ENCODE assay signal across 8 cellular contexts in genomic region chr2:232440220-232441018, GRCh38. TPM values are rescaled to one million over a fixed set of nuclear protein-coding genes. Genes with fewer than 3 reads are reported as not detected.
DNase-seq lines count a peak whose midpoint lies in the region; ATAC-seq and TF ChIP-seq lines count a peak whose summit lies in the region.
"Not testable (repeated sequence)": the region's sequence is repeated elsewhere in the genome, so short reads cannot be mapped to it uniquely, and the experiment has no call there.

No MANE protein-coding gene starts in this region.

- not testable (repeated sequence) for H3K36me3 Mint-ChIP-seq in naive B cell

- not testable (repeated sequence) for H3K27me3 ChIP-seq in PC-9 (ENCODE audit: insufficient read depth, low read depth)

- POLR2A ChIA-PET in PC-9 (lab: Charles Lee; ENCODE audit: unreplicated experiment), result not testable (repeated sequence)

- not testable (repeated sequence) for H3K79me2 ChIP-seq in PC-9 (ENCODE audit: low read depth)

- H3K9me2 ChIP-seq in PC-9 (ENCODE audit: insufficient read depth), result not testable (repeated sequence)

- CTCF ChIA-PET in PC-9 (lab: Charles Lee), result interaction anchor here (0.7 kb wide), 1 partner anchor 535 kb away, joined by 4 read pairs; no protein-coding TSS in a partner anchor

- peak; percentile 86 for DNase-seq in D341Med (ENCODE audit: low spot score)
- DNase-seq in KBM-7, result peak; percentile 82
- peak; percentile 39 to 90 for DNase-seq in PC-9
- DNase-seq in activated T-cell treated with anti-CD3 and anti-CD28 coated beads for 24 hours (ENCODE audit: low read depth), result peak; percentile 80
- not testable (repeated sequence) for DNase-seq in epithelial cell of proximal tubule (ENCODE audit: low read depth)
- peak; percentile 79 for DNase-seq in naive B cell
- peak; percentile 60 to 83 for DNase-seq in stimulated activated CD8-positive, alpha-beta memory T cell treated with anti-CD3 and anti-CD28 coated beads, Interleukin-4, amount 100 ng/mL, for 4 hours (ENCODE audit: low read depth in 2 of 2, low spot score in 1 of 2)

- not testable (repeated sequence) for H3K4me1 ChIP-seq in PC-9 (replicated peaks; ENCODE audit: insufficient read depth)

- H3K4me1 Mint-ChIP-seq in naive B cell, result peaks cover 0 to 12% (median 5%) of the 10 kb centered on the region in 3 donors

- not testable (repeated sequence) for H4K20me1 ChIP-seq in PC-9 (ENCODE audit: insufficient read depth)

- H3K27ac ChIP-seq in PC-9, result not testable (repeated sequence)

- H3K4me2 ChIP-seq in PC-9, result peak overlapping the region; percentile 47

- H3K4me3 ChIP-seq in PC-9; epithelial cell of proximal tubule (ENCODE audit: low read depth, low read length): not testable (repeated sequence)

- in situ Hi-C loops in KBM-7 (cut with MboI; ENCODE audit: low pct_unique_long_range_greater_than_20kb, low sequenced_read_pairs), result not testable (repeated sequence)

- BruUV-seq in PC-9 (replicated peaks; lab: Mats Ljungman, UMichigan), result not testable (repeated sequence)

- H3K4me3 Mint-ChIP-seq in naive B cell, result peak overlapping the region in 3 of 8 donors; percentile 37 to 77 (median 56)

- intact Hi-C loops in PC-9 (cut with micrococcal nuclease; ENCODE audit: unreplicated experiment), result loop anchor here (1.0 to 5.0 kb wide), 5 partner anchors 298 to 638 kb away; partner anchors contain the start of gene NPPC

- H3K36me3 ChIP-seq in PC-9 (ENCODE audit: low read depth), result not testable (repeated sequence)

- not testable (repeated sequence) for H3F3A ChIP-seq in PC-9 (ENCODE audit: insufficient read depth, low read depth)

- ATAC-seq in GM21515 (IDR thresholded peaks at IDR 0.05; ENCODE audit: unreplicated experiment) (peak; percentile 67), naive B cell (ENCODE audit: low read depth in 2 of 2) (peak; percentile 85 to 86)

- H3K9me3 Mint-ChIP-seq in naive B cell, result not testable (repeated sequence)

- H3K27ac Mint-ChIP-seq in naive B cell, result peak overlapping the region in 1 of 6 donors; percentile 16

- peaks cover 4 to 17% (median 9%) of the 10 kb centered on the region in 3 donors for H3K27me3 Mint-ChIP-seq in naive B cell

- H3K9me3 ChIP-seq in PC-9 (ENCODE audit: insufficient read depth, low read depth), result not testable (repeated sequence)

- H2AFZ ChIP-seq in PC-9, result not testable (repeated sequence)

- peak; percentile 91 for TF ChIP-seq CTCF in PC-9 (conservative IDR thresholded peaks at IDR 0.05)
- TF ChIP-seq CTCF in epithelial cell of proximal tubule (conservative IDR thresholded peaks at IDR 0.05; ENCODE audit: low read depth, low read length), result peak; percentile 73

RNA-seq across cellular contexts. Expression of gene ALPI, which starts 15.5 kb away (rescaled TPM):
- total RNA-seq in PC-9 (2021), result not detected in 2 replicates
- not detected in 2 replicates for total RNA-seq in epithelial cell of proximal tubule
- polyA plus RNA-seq in naive B cell (ENCODE audit: low read depth in 6 of 6), result not detected

RNA-seq across cellular contexts. Expression of gene ALPG, which starts 33.8 kb away (rescaled TPM):
- total RNA-seq in PC-9 (2021) (0.76 and 1.2 TPM in 2 replicates), epithelial cell of proximal tubule (not detected in 2 replicates)
- not detected for polyA plus RNA-seq in naive B cell (ENCODE audit: low read depth in 6 of 6)

RNA-seq across cellular contexts. Expression of gene ECEL1, which starts 47.2 kb away (rescaled TPM):
- total RNA-seq in PC-9 (2021), result not detected in 2 replicates
- not detected in 2 replicates for total RNA-seq in epithelial cell of proximal tubule
- polyA plus RNA-seq in naive B cell (ENCODE audit: low read depth in 6 of 6), result not detected
